In genomic region chr19:42229855-42230331, GRCh38 we compare ENCODE assay signal across 1 cellular context.
A peak's percentile ranks its signal among the peaks of the same experiment; 100 is the strongest.
TF ChIP-seq lines count a peak whose summit lies in the region.

No MANE protein-coding gene starts in this region.

TF ChIP-seq in K562, 482 proteins besides CTCF, POLR2A, EP300 and RAD21 (continued from another document and continues in another):
- TF ChIP-seq PREB (CRISPR knock-in tag; IDR thresholded peaks at IDR 0.05) (no peak), ZZZ3 (IDR thresholded peaks at IDR 0.05) (no peak), ZNF384 (IDR thresholded peaks at IDR 0.05; ENCODE audit: low read depth, low read length) (no peak), PML (IDR thresholded peaks at IDR 0.05; ENCODE audit: low read length) (no peak), GTF2F1 (IDR thresholded peaks at IDR 0.05; ENCODE audit: low read depth, low read length) (peak; percentile 40; the same call in 1 of the 2 replicates), SREBF2 (CRISPR knock-in tag; IDR thresholded peaks at IDR 0.05) (no peak), CREB3L1 (IDR thresholded peaks at IDR 0.05; ENCODE audit: borderline replicate concordance, low read depth) (no peak), NCOR1 (IDR thresholded peaks at IDR 0.05) (peak; percentile 24), NFATC3 (IDR thresholded peaks at IDR 0.05) (no peak), MAZ (CRISPR knock-in tag; conservative IDR thresholded peaks at IDR 0.05 in 1 of 2, IDR thresholded peaks at IDR 0.05 in 1 of 2) (peak in 1 of 2 experiments; percentile 41; a peak in 1 of 4 replicates), CREBBP (IDR thresholded peaks at IDR 0.05; ENCODE audit: low read depth, low read length) (no peak), RFX1 (IDR thresholded peaks at IDR 0.05) (no peak), NEUROD1 (IDR thresholded peaks at IDR 0.05; ENCODE audit: borderline replicate concordance, low read depth, low read length, partially characterized antibody) (no peak), TEAD4 (IDR thresholded peaks at IDR 0.05; ENCODE audit: low read length) (no peak), TEAD4 (CRISPR knock-in tag; IDR thresholded peaks at IDR 0.05; ENCODE audit: borderline replicate concordance) (no peak), BRD4 (IDR thresholded peaks at IDR 0.05) (no peak), HNRNPLL (IDR thresholded peaks at IDR 0.05; ENCODE audit: low read depth, low read length, poor library complexity, severe bottlenecking) (no peak), TCF7 (IDR thresholded peaks at IDR 0.05; ENCODE audit: borderline replicate concordance) (peak; percentile 22; the same call in 1 of the 2 replicates), U2AF1 (optimal IDR thresholded peaks at IDR 0.05; ENCODE audit: low read depth, low read length) (no peak), SETDB1 (IDR thresholded peaks at IDR 0.05; ENCODE audit: low read length) (no peak), ZNF77 (CRISPR knock-in tag; IDR thresholded peaks at IDR 0.05) (no peak), ZNF143 (CRISPR knock-in tag; IDR thresholded peaks at IDR 0.05) (no peak), PRMT5 (CRISPR knock-in tag; IDR thresholded peaks at IDR 0.05) (no peak), ZNF41 (CRISPR knock-in tag; conservative IDR thresholded peaks at IDR 0.05) (no peak), ZNF75A (CRISPR knock-in tag; IDR thresholded peaks at IDR 0.05) (no peak), ZNF174 (CRISPR knock-in tag; IDR thresholded peaks at IDR 0.05) (no peak), SLC30A9 (CRISPR knock-in tag; IDR thresholded peaks at IDR 0.05) (no peak), ZEB2 (IDR thresholded peaks at IDR 0.05) (peak; percentile 43; the same call in 1 of the 2 replicates), CGGBP1 (CRISPR knock-in tag; IDR thresholded peaks at IDR 0.05) (no peak), MEF2A (IDR thresholded peaks at IDR 0.05; ENCODE audit: control insufficient read depth, low read depth, low read length) (no peak), RAD51 (IDR thresholded peaks at IDR 0.05; ENCODE audit: borderline replicate concordance, low read depth) (no peak), ZNF436 (CRISPR knock-in tag; IDR thresholded peaks at IDR 0.05) (no peak), TAF9B (IDR thresholded peaks at IDR 0.05; ENCODE audit: partially characterized antibody) (no peak), EZH2 (IDR thresholded peaks at IDR 0.05; ENCODE audit: borderline replicate concordance, low read depth, low read length) (no peak), ZNF232 (CRISPR knock-in tag; IDR thresholded peaks at IDR 0.05) (no peak), SMARCB1 (IDR thresholded peaks at IDR 0.05; ENCODE audit: insufficient read length, low read depth) (no peak), MECOM (CRISPR knock-in tag; IDR thresholded peaks at IDR 0.05) (peak; percentile 90), THAP7 (CRISPR knock-in tag; IDR thresholded peaks at IDR 0.05) (no peak), IRF9 (tag; IDR thresholded peaks at IDR 0.05) (no peak), MLX (CRISPR knock-in tag; conservative IDR thresholded peaks at IDR 0.05) (no peak), ZNF644 (tag; IDR thresholded peaks at IDR 0.05; ENCODE audit: low read depth) (no peak), USF2 (CRISPR knock-in tag; IDR thresholded peaks at IDR 0.05) (no peak), ZNF282 (CRISPR knock-in tag; IDR thresholded peaks at IDR 0.05) (no peak), ZBTB2 (IDR thresholded peaks at IDR 0.05) (no peak), SRSF1 (IDR thresholded peaks at IDR 0.05; ENCODE audit: low read depth, low read length) (no peak), MEF2D (tag; conservative IDR thresholded peaks at IDR 0.05; ENCODE audit: low read depth) (no peak), ZNF707 (CRISPR knock-in tag; conservative IDR thresholded peaks at IDR 0.05) (no peak), SMAD1 (IDR thresholded peaks at IDR 0.05; ENCODE audit: low read depth, low read length, partially characterized antibody) (no peak), DACH1 (IDR thresholded peaks at IDR 0.05; ENCODE audit: partially characterized antibody) (peak; percentile 32), BDP1 (IDR thresholded peaks at IDR 0.05; ENCODE audit: insufficient read depth, insufficient read length) (no peak), HCFC1 (IDR thresholded peaks at IDR 0.05; ENCODE audit: low read depth, low read length) (no peak), SRF (CRISPR knock-in tag; IDR thresholded peaks at IDR 0.05) (peak in 1 of 2 experiments; percentile 48; a peak in 1 of 4 replicates), RB1 (IDR thresholded peaks at IDR 0.05; ENCODE audit: low read depth) (0 out of 2 replicates have a peak, but pooled peaks have one; percentile 26), POLR2H (tag; IDR thresholded peaks at IDR 0.05; ENCODE audit: low read depth) (no peak), TSHZ1 (CRISPR knock-in tag; IDR thresholded peaks at IDR 0.05) (no peak), KDM1A (IDR thresholded peaks at IDR 0.05) (peak in 1 of 2 experiments; percentile 48; a peak in 1 of 4 replicates), MBD1 (CRISPR knock-in tag; IDR thresholded peaks at IDR 0.05) (no peak)
